In genomic region chr10:91017202-91017601, GRCh38 we compare ENCODE assay signal across 1 cellular context.
TF ChIP-seq lines count a peak whose summit lies in the region.

No MANE protein-coding gene starts in this region.

TF ChIP-seq in GM12878, 131 proteins besides CTCF, POLR2A, EP300 and RAD21 (continued from another document):
- TF ChIP-seq IRF5 (IDR thresholded peaks at IDR 0.05; ENCODE audit: borderline replicate concordance) (no peak), PML (IDR thresholded peaks at IDR 0.05; ENCODE audit: low read length) (no peak), POLR2AphosphoS2 (IDR thresholded peaks at IDR 0.05; ENCODE audit: low read depth, low read length) (no peak), DPF2 (IDR thresholded peaks at IDR 0.05) (no peak), CBX5 (IDR thresholded peaks at IDR 0.05; ENCODE audit: low read depth) (no peak)
